1 cellular context compared by ENCODE assay signal in the genomic region with DNA sequence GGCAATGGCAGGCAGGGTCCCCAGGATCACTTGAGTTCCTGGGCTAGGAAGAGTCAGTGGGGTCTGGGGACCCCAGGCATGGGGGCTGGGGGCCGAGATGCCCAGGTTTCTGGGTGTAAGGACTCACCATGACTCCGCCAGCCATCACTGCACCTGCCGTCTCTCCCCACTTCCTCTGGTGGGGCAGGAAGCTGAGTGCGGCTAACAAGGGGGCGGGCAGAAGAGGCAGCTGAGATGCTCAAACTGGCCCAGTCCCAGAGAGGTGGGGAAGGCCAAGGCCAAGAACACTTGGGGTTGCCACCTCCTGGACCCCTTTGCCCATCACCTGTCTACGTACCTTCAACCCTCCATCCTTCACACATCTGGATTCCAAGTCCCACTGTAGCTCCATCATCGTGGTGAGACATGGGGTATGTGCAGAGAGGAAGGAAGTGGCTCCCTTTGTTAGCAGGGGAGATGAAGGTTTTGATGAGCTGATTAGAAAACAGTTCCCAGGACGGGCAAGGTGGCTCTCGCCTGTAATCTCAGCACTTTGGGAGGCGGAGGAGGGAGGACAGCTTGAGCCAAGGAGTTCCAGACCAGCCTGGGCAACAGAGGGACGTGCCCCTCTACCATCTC.
TF ChIP-seq lines count a peak whose summit lies in the region.

A gene with protein sequence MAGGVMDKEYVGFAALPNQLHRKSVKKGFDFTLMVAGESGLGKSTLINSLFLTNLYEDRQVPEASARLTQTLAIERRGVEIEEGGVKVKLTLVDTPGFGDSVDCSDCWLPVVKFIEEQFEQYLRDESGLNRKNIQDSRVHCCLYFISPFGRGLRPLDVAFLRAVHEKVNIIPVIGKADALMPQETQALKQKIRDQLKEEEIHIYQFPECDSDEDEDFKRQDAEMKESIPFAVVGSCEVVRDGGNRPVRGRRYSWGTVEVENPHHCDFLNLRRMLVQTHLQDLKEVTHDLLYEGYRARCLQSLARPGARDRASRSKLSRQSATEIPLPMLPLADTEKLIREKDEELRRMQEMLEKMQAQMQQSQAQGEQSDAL (minus strand): TSS at position 164 of the 618 bp plus-strand sequence. CDS start 19 bp downstream, at position 145.

TF ChIP-seq in HepG2, 621 proteins besides CTCF, POLR2A, EP300 and RAD21 (continued from another document):
- no peak for TF ChIP-seq PRPF4 (IDR thresholded peaks at IDR 0.05; ENCODE audit: low read depth, low read length, poor library complexity, severe bottlenecking)
TF ChIP-seq in HepG2: peak in this region for 0.
